In the genomic region with DNA sequence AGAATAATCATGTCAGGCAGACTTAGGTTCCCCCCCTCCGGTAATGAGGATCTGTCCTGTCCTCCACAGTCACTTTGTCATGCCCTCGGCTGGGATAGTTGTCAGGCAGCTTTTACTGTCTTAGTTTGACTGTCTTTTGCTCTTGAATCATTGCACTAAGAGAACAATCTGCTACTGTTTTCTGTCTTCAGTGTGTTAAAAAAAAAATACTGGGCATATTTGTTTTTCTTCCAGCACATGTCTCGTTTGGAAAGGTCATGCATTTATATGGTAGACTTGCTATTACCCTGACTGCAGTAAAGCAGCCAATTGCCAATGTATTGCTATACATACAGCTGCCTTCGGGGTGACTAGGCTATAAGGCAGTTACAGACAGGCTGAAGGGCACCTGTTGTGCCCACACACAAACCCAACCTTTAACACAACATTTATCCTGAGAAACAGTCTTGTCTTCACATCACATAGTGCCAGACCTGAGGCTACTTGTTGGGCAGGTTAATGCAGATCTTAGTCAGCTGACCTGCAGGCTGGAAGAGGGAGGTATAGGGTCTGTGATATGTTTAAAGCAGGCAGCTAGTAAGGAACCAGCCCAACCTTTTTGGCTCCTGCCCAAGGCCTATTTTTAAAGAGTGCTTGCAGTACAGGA, we compare ENCODE assay signal across 16 cellular contexts. TPM values are rescaled to one million over a fixed set of nuclear protein-coding genes. Genes with fewer than 3 reads are reported as not detected.
DNase-seq lines count a peak whose midpoint lies in the region; ATAC-seq and TF ChIP-seq lines count a peak whose summit lies in the region.
"Had no signal": no experiment of that assay in that cellular context is flagged by ENCODE, and none has a peak within 500 bp of the region (broad histone marks: within the 10 kb centered on the region; RNA-seq: fewer than 3 reads in every experiment).

No MANE protein-coding gene starts in this region.

- H4K12ac ChIP-seq in trophoblast cell (ENCODE audit: low read depth, low read length) = no peak overlapping the region

- peaks cover 7% of the 10 kb centered on the region; the same call in 1 of the 3 replicates for H3K36me3 Mint-ChIP-seq in GM23338 (ENCODE audit: low read depth)

- H3K36me3 ChIP-seq in GM23338 (ENCODE audit: insufficient read depth) (no peaks in the 10 kb centered on the region), trophoblast cell (ENCODE audit: control insufficient read depth in 1 of 2, insufficient read depth in 2 of 2, low read length in 2 of 2) (no peaks in the 10 kb centered on the region)

- H3K14ac ChIP-seq in trophoblast cell (ENCODE audit: low read length) = no peak overlapping the region

- H3K27me3 ChIP-seq in GM23338 (ENCODE audit: insufficient read depth) (no peaks in the 10 kb centered on the region), trophoblast cell (ENCODE audit: insufficient read depth, low read length) (no peaks in the 10 kb centered on the region)

- H3K23ac ChIP-seq in trophoblast cell (ENCODE audit: low read length) = peak overlapping the region; percentile 71

- H4K20me1 ChIP-seq in GM23338 (replicated peaks; ENCODE audit: insufficient read depth) = no peaks in the 10 kb centered on the region

- H3K79me1 ChIP-seq in trophoblast cell (ENCODE audit: low read length) = no peaks in the 10 kb centered on the region

- peaks cover 7% of the 10 kb centered on the region; the same call in 1 of the 2 replicates for H3K9me2 ChIP-seq in GM23338 (ENCODE audit: insufficient read depth)

- H3K27ac ChIP-seq in GM23338 (ENCODE audit: low read depth) (peak overlapping the region; percentile 45; the same call in 1 of the 2 replicates), cingulate gyrus (ENCODE audit: low read depth, low read length) (peak overlapping the region; percentile 85), trophoblast cell (ENCODE audit: low read depth, low read length) (no peak overlapping the region), coronary artery (no peak overlapping the region)

- no peak overlapping the region for H3K4ac ChIP-seq in trophoblast cell (ENCODE audit: low read depth, low read length)

- no peak overlapping the region for H3K27ac Mint-ChIP-seq in GM23338
- H3K27ac Mint-ChIP-seq: CD4-positive, alpha-beta T cell had no signal

- TF ChIP-seq CTCF in GM23338 (conservative IDR thresholded peaks at IDR 0.05; ENCODE audit: low read depth in 2 of 2) (no peak), coronary artery (IDR thresholded peaks at IDR 0.05) (no peak)

- H3K27me3 Mint-ChIP-seq in GM23338 (ENCODE audit: insufficient read depth, low read depth, poor library complexity) = peaks cover under 1% of the 10 kb centered on the region

- no peak overlapping the region for H4K8ac ChIP-seq in trophoblast cell (ENCODE audit: low read depth, low read length)

- H3K18ac ChIP-seq in trophoblast cell (ENCODE audit: low read length) = no peak overlapping the region

- no peak overlapping the region for H3K4me3 Mint-ChIP-seq in GM23338
- H3K4me3 Mint-ChIP-seq: CD4-positive, alpha-beta T cell; neural crest cell had no signal

- H2BK120ac ChIP-seq in trophoblast cell (ENCODE audit: insufficient read depth, low read length, poor library complexity) = no peak overlapping the region

- peaks cover 27% of the 10 kb centered on the region for H3K4me1 ChIP-seq in GM23338 (ENCODE audit: insufficient read depth)
- peaks cover 2 to 4% of the 10 kb centered on the region in 2 experiments for H3K4me1 ChIP-seq in trophoblast cell (ENCODE audit: control insufficient read depth in 1 of 2, insufficient read depth in 2 of 2, low read length in 2 of 2)

- no peak overlapping the region for H4K91ac ChIP-seq in trophoblast cell (ENCODE audit: low read depth, low read length)

- H3K9me3 ChIP-seq in trophoblast cell (ENCODE audit: insufficient read depth, low read depth, low read length) = no peaks in the 10 kb centered on the region

- no peaks in the 10 kb centered on the region for H3F3A ChIP-seq in GM23338 (replicated peaks; ENCODE audit: low read depth)

- H3K4me3 ChIP-seq in GM23338 = no peak overlapping the region
- H3K4me3 ChIP-seq in trophoblast cell (ENCODE audit: low read depth, low read length) = no peak overlapping the region
- no peak overlapping the region for H3K4me3 ChIP-seq in coronary artery

- H2AFZ ChIP-seq in GM23338 = no peak overlapping the region
- no peak overlapping the region for H2AFZ ChIP-seq in trophoblast cell (ENCODE audit: insufficient read depth, low read length, poor library complexity)

- no CpG with 5 or more reads among the region's 4 CpGs for WGBS in trophoblast cell (ENCODE audit: extremely low coverage, insufficient coverage, insufficient read length)

- ATAC-seq in GM23338 (peak; percentile 59), left lobe of liver (no peak)
- ATAC-seq: left cardiac atrium, Panc1 had no signal

- H3K4me1 Mint-ChIP-seq in GM23338 = peaks cover 30% of the 10 kb centered on the region

- no peak overlapping the region for H2BK5ac ChIP-seq in trophoblast cell (ENCODE audit: low read depth, low read length, poor library complexity)

- H2BK12ac ChIP-seq in trophoblast cell (ENCODE audit: low read length) = no peak overlapping the region

- no peak overlapping the region for H3K9ac ChIP-seq in trophoblast cell (ENCODE audit: low read length)

- H3K9me3 Mint-ChIP-seq in GM23338 = no peaks in the 10 kb centered on the region
- H3K9me3 Mint-ChIP-seq: CD4-positive, alpha-beta T cell; neural crest cell had no signal

- DNase-seq in GM23338 (ENCODE audit: low spot score) = no peak
- peak; percentile 48 for DNase-seq in NCI-H146 treated with DMSO at 0.1 percent for 48 hours (lab: John Stamatoyannopoulos, UW; ENCODE audit: unreplicated experiment)
- DNase-seq in trophoblast cell = no peak
- no peak for DNase-seq in coronary artery (ENCODE audit: low spot score)
- no peak for DNase-seq in NOMO-1 treated with DMSO at 0.1 percent for 48 hours (lab: John Stamatoyannopoulos, UW; ENCODE audit: unreplicated experiment)
- DNase-seq in left lobe of liver (ENCODE audit: low spot score) = no peak
- no peak for DNase-seq in NOMO-1 treated with dmso at 0.1 percent for 144 hours (lab: John Stamatoyannopoulos, UW; ENCODE audit: unreplicated experiment)
- DNase-seq: CD4-positive, alpha-beta T cell; IMR-90; left cardiac atrium; NCI-H1694; T-helper 1 cell had no signal

- no peak overlapping the region for H2AK5ac ChIP-seq in trophoblast cell (ENCODE audit: low read length)

- H3K4me2 ChIP-seq in GM23338 = no peak overlapping the region
- no peak overlapping the region for H3K4me2 ChIP-seq in trophoblast cell (ENCODE audit: low read length)

- H3K79me2 ChIP-seq in GM23338 (replicated peaks; ENCODE audit: insufficient read depth) = peaks cover 3% of the 10 kb centered on the region
- H3K79me2 ChIP-seq in trophoblast cell (ENCODE audit: control insufficient read depth, insufficient read depth, low read length, poor library complexity) = no peaks in the 10 kb centered on the region

TF ChIP-seq in GM23338, 12 proteins besides CTCF, POLR2A, EP300 and RAD21 (continues in another document):
- TF ChIP-seq STAT1 (IDR thresholded peaks at IDR 0.05; ENCODE audit: unreplicated experiment) (no peak), ZNF114 (CRISPR knock-in tag; IDR thresholded peaks at IDR 0.05) (no peak), NANOG (IDR thresholded peaks at IDR 0.05; ENCODE audit: borderline replicate concordance) (no peak), EZH2phosphoT487 (IDR thresholded peaks at IDR 0.05; ENCODE audit: unreplicated experiment) (no peak), JUNB (IDR thresholded peaks at IDR 0.05; ENCODE audit: unreplicated experiment) (no peak), ZNF331 (CRISPR knock-in tag; IDR thresholded peaks at IDR 0.05; ENCODE audit: low read depth) (no peak)

RNA-seq across cellular contexts. Expression of a gene that starts 26.7 kb away (rescaled TPM):
- 23.1 and 24.6 TPM in 2 replicates for total RNA-seq in GM23338 (2014; rRNA removed; shearing (Covaris generic))
- 5.0 and 5.8 TPM in 2 replicates for polyA plus RNA-seq in GM23338 (2016; fragmentation: Nextera tagmentation; extraction: Ambion mirVana)
- 0.12 TPM in 2 replicates for polyA plus RNA-seq in trophoblast cell (2013)
- total RNA-seq in left lobe of liver = 0.18 TPM
- total RNA-seq: CD4-positive, alpha-beta T cell had no signal

RNA-seq across cellular contexts. Expression of a gene that starts 29.9 kb away (rescaled TPM):
- not detected in 2 replicates for total RNA-seq in GM23338 (2014; rRNA removed; shearing (Covaris generic))
- not detected in 2 replicates for polyA plus RNA-seq in GM23338 (2016; fragmentation: Nextera tagmentation; extraction: Ambion mirVana)
- polyA plus RNA-seq in trophoblast cell (2013) = not detected in 2 replicates
- not detected for total RNA-seq in left lobe of liver
- total RNA-seq: CD4-positive, alpha-beta T cell; IMR-90; left cardiac atrium; neural crest cell had no signal
- polyA plus RNA-seq: IMR-90, thymus had no signal

Comparison
In these comparisons a context has a peak if more than half of its experiments do, and no peak if none do; other contexts are left out.
1. H3K27ac ChIP-seq: peak in GM23338 (single experiment) and cingulate gyrus (single experiment); none in trophoblast cell (single experiment) and coronary artery (0 of 2).
2. RNA of a gene that starts 26.7 kb away (total RNA-seq): 23.1 to 24.6 TPM in GM23338; 0.18 TPM in left lobe of liver (single experiment); every median in the first group is over 10 times any median in the second.